ENCODE assay signal across 8 cellular contexts in genomic region chr13:110712081-110712848, GRCh38. TPM values are rescaled to one million over a fixed set of nuclear protein-coding genes. Genes with fewer than 3 reads are reported as not detected.
DNase-seq lines count a peak whose midpoint lies in the region; ATAC-seq and TF ChIP-seq lines count a peak whose summit lies in the region.

No MANE protein-coding gene starts in this region.

- H4K20me1 ChIP-seq in SU-DHL-6 (ENCODE audit: low read depth, low read length), result peaks cover 10% of the 10 kb centered on the region

- no peak for TF ChIP-seq EP300 in transverse colon (IDR thresholded peaks at IDR 0.05; ENCODE audit: low read depth)

- peak; percentile 32 for ATAC-seq in HG02610 (IDR thresholded peaks at IDR 0.05; ENCODE audit: unreplicated experiment)

- H3K27me3 ChIP-seq in SU-DHL-6 (ENCODE audit: low read length), result no peaks in the 10 kb centered on the region
- H3K27me3 ChIP-seq in trophoblast cell (ENCODE audit: insufficient read depth, low read length), result no peaks in the 10 kb centered on the region
- H3K27me3 ChIP-seq in transverse colon, result no peaks in the 10 kb centered on the region

- H3K4me1 ChIP-seq in trophoblast cell (ENCODE audit: control insufficient read depth in 1 of 2, insufficient read depth in 2 of 2, low read length in 2 of 2) (peaks cover 0 to 3% of the 10 kb centered on the region in 2 experiments), transverse colon (peaks cover 11 to 21% (median 18%) of the 10 kb centered on the region in 4 donors)

- H2BK120ac ChIP-seq in trophoblast cell (ENCODE audit: insufficient read depth, low read length, poor library complexity), result peak overlapping the region; percentile 88

- H3K23ac ChIP-seq in trophoblast cell (ENCODE audit: low read length), result peak overlapping the region; percentile 47

- intact Hi-C loops in cardiac septum (cut with DNase I), result loop anchor here (2.0 to 5.0 kb wide), 3 partner anchors 97 to 295 kb away; partner anchors contain the start of gene NAXD
- intact Hi-C loops in transverse colon (cut with DNase I; ENCODE audit: low total_unique reads), result loop anchor here (5.0 kb wide), 1 partner anchor 205 kb away; the partner anchor contains the start of gene ANKRD10

- DNase-seq in GM12864 (ENCODE audit: low read depth), result peak; percentile 82
- peak; percentile 93 for DNase-seq in NCI-H1105 (lab: John Stamatoyannopoulos, UW)
- peak; percentile 94 for DNase-seq in cardiac septum (ENCODE audit: low spot score)
- peak; percentile 82 to 93 for DNase-seq in trophoblast cell
- peak; percentile 91 for DNase-seq in transverse colon

- WGBS in adipose tissue, 3 donors, result 0 to 1% (median 0%) methylated on average over 46 to 58 of the region's 58 CpGs
- no CpG with 5 or more reads among the region's 58 CpGs for WGBS in trophoblast cell (ENCODE audit: extremely low coverage, insufficient coverage, insufficient read length)
- 0% methylated on average over 11 to 38 of the region's 58 CpGs for WGBS in transverse colon (ENCODE audit: low coverage in 1 of 2), 2 donors

- H3K18ac ChIP-seq in trophoblast cell (ENCODE audit: low read length), result peak overlapping the region; percentile 77

- H3K36me3 ChIP-seq in SU-DHL-6 (ENCODE audit: low read length), result no peaks in the 10 kb centered on the region
- no peaks in the 10 kb centered on the region for H3K36me3 ChIP-seq in trophoblast cell (ENCODE audit: control insufficient read depth in 1 of 2, insufficient read depth in 2 of 2, low read length in 2 of 2)
- no peaks in the 10 kb centered on the region for H3K36me3 ChIP-seq in transverse colon

- in situ Hi-C loops in transverse colon (cut with MboI; ENCODE audit: low pct_ligation_motif_present in 1 of 4, low pct_unique_long_range_greater_than_20kb in 1 of 4, low sequenced_read_pairs in 3 of 4), result loop anchor here in 2 of 4 donors (25.0 kb wide), 3 partner anchors 100 to 450 kb away; partner anchors contain the start of genes ANKRD10 (in 2 of the 2) and NAXD (in 1 of the 2)

- peak overlapping the region; percentile 98 for H3K9ac ChIP-seq in SU-DHL-6 (ENCODE audit: low read length)
- H3K9ac ChIP-seq in trophoblast cell (ENCODE audit: low read length), result peak overlapping the region; percentile 100

- no peaks in the 10 kb centered on the region for H3K9me2 ChIP-seq in SU-DHL-6 (replicated peaks; ENCODE audit: insufficient read depth, low read length)

- TF ChIP-seq CTCF in GM12864 (IDR thresholded peaks at IDR 0.05; ENCODE audit: low read depth, low read length, missing control alignments) (no peak), SU-DHL-6 (IDR thresholded peaks at IDR 0.05; ENCODE audit: insufficient read depth, low read length, poor library complexity, severe bottlenecking) (no peak), transverse colon (IDR thresholded peaks at IDR 0.05) (no peak)

- peak overlapping the region; percentile 90 for H3K14ac ChIP-seq in trophoblast cell (ENCODE audit: low read length)

- H3K27ac ChIP-seq in SU-DHL-6 (ENCODE audit: low read depth, low read length) (peak overlapping the region; percentile 98), adipose tissue (ENCODE audit: low read depth, low read length) (peak overlapping the region; percentile 91), trophoblast cell (ENCODE audit: low read depth, low read length) (peak overlapping the region; percentile 95), transverse colon (peak overlapping the region; percentile 99 to 100 (median 100))

- peak overlapping the region; percentile 86 for H4K12ac ChIP-seq in trophoblast cell (ENCODE audit: low read depth, low read length)

- H2AFZ ChIP-seq in SU-DHL-6 (ENCODE audit: low read depth, low read length, severe bottlenecking), result peak overlapping the region; percentile 93
- peak overlapping the region; percentile 96 for H2AFZ ChIP-seq in trophoblast cell (ENCODE audit: insufficient read depth, low read length, poor library complexity)

- peak overlapping the region; percentile 89 for H4K8ac ChIP-seq in trophoblast cell (ENCODE audit: low read depth, low read length)

- H3K4me3 ChIP-seq in GM12864 (ENCODE audit: low read depth, low read length) (peak overlapping the region; percentile 99), SU-DHL-6 (ENCODE audit: insufficient read depth, low read length, poor library complexity, severe bottlenecking) (peak overlapping the region; percentile 97), trophoblast cell (ENCODE audit: low read depth, low read length) (peak overlapping the region; percentile 89), transverse colon (peak overlapping the region; percentile 44 to 92 (median 85))

- peak overlapping the region; percentile 94 for H2BK5ac ChIP-seq in trophoblast cell (ENCODE audit: low read depth, low read length, poor library complexity)

- no peak overlapping the region for H2BK12ac ChIP-seq in trophoblast cell (ENCODE audit: low read length)

- peak overlapping the region; percentile 88 for H3K4ac ChIP-seq in trophoblast cell (ENCODE audit: low read depth, low read length)

- H3K4me2 ChIP-seq in SU-DHL-6 (ENCODE audit: low read depth, low read length, poor library complexity, severe bottlenecking) (peak overlapping the region; percentile 100), trophoblast cell (ENCODE audit: low read length) (peak overlapping the region; percentile 90)

- peak; percentile 93 for TF ChIP-seq POLR2A in transverse colon (IDR thresholded peaks at IDR 0.05)

- peak overlapping the region; percentile 31 for H2AK5ac ChIP-seq in trophoblast cell (ENCODE audit: low read length)

- peak overlapping the region; percentile 97 for H4K91ac ChIP-seq in trophoblast cell (ENCODE audit: low read depth, low read length)

- H3K79me2 ChIP-seq in SU-DHL-6 (ENCODE audit: insufficient read depth, low read length) (peaks cover 27% of the 10 kb centered on the region), trophoblast cell (ENCODE audit: control insufficient read depth, insufficient read depth, low read length, poor library complexity) (peaks cover 26% of the 10 kb centered on the region)

- H3K79me1 ChIP-seq in trophoblast cell (ENCODE audit: low read length), result peaks cover 28% of the 10 kb centered on the region

- no peaks in the 10 kb centered on the region for H3K9me3 ChIP-seq in SU-DHL-6 (ENCODE audit: insufficient read depth, low read length)
- no peaks in the 10 kb centered on the region for H3K9me3 ChIP-seq in trophoblast cell (ENCODE audit: insufficient read depth, low read depth, low read length)
- no peaks in the 10 kb centered on the region for H3K9me3 ChIP-seq in transverse colon

- H3F3A ChIP-seq in SU-DHL-6 (ENCODE audit: insufficient read depth), result peaks cover 19% of the 10 kb centered on the region

RNA-seq across cellular contexts. Expression of gene ING1, which starts 1.2 kb away (rescaled TPM):
- polyA plus RNA-seq in adipose tissue, result 10 to 100 TPM; 10.1 to 16.0 (median 11.7) TPM
- total RNA-seq in cardiac septum (6.6 TPM), transverse colon (10 to 100 TPM; 14.9 to 35.5 (median 25.8) TPM)
- polyA plus RNA-seq in trophoblast cell (2013), result 21.1 and 21.2 TPM in 2 replicates

RNA-seq across cellular contexts. Expression of gene CARS2, which starts 6.3 kb away (rescaled TPM):
- polyA plus RNA-seq in adipose tissue, result 10 to 100 TPM; 28.1 to 50.5 (median 43.1) TPM
- 48.3 TPM for total RNA-seq in cardiac septum
- 31.3 and 31.8 TPM in 2 replicates for polyA plus RNA-seq in trophoblast cell (2013)
- 100 to 1,000 TPM in 1 of 4 donors, 10 to 100 TPM in 3; 35.2 to 152 (median 56.2) TPM for total RNA-seq in transverse colon

Comparison
In these comparisons a context has a peak if more than half of its experiments do, and no peak if none do; other contexts are left out.
1. Peak in every context shown above with its lines: DNase-seq, ATAC-seq, H3K4me3 ChIP-seq and H3K27ac ChIP-seq.